In genomic region chr14:77212933-77213656, GRCh38 we compare ENCODE assay signal across 8 cellular contexts. TPM values are rescaled to one million over a fixed set of nuclear protein-coding genes. Genes with fewer than 3 reads are reported as not detected.
A peak's percentile ranks its signal among the peaks of the same experiment; 100 is the strongest.
DNase-seq lines count a peak whose midpoint lies in the region; ATAC-seq and TF ChIP-seq lines count a peak whose summit lies in the region.

No MANE protein-coding gene starts in this region.

- intact Hi-C loops in breast epithelium (cut with DNase I; ENCODE audit: low total_unique reads) (no loop called here), lower leg skin (cut with DNase I; ENCODE audit: low total_unique reads) (loop anchor here (10.0 kb wide), 1 partner anchor 58 kb away; no protein-coding TSS in a partner anchor)

- H3K4me3 ChIP-seq in BE2C (ENCODE audit: low read depth, low read length), result no peak overlapping the region
- H3K4me3 ChIP-seq in OCI-LY1 (ENCODE audit: low read depth, low read length, poor library complexity, severe bottlenecking), result no peak overlapping the region
- no peak overlapping the region for H3K4me3 ChIP-seq in breast epithelium
- no peak overlapping the region for H3K4me3 ChIP-seq in lower leg skin (ENCODE audit: low read depth, poor library complexity, severe bottlenecking)

- H3K27ac ChIP-seq in OCI-LY1 (ENCODE audit: low read depth, low read length, poor library complexity, severe bottlenecking), result no peak overlapping the region
- no peak overlapping the region for H3K27ac ChIP-seq in breast epithelium

- H3K9ac ChIP-seq in OCI-LY1 (ENCODE audit: low read length), result no peak overlapping the region

- H2AFZ ChIP-seq in OCI-LY1 (ENCODE audit: low read length), result no peak overlapping the region

- TF ChIP-seq CTCF in BE2C (IDR thresholded peaks at IDR 0.05; ENCODE audit: low read depth, low read length), result peak; percentile 77
- peak; percentile 77 for TF ChIP-seq CTCF in OCI-LY1 (IDR thresholded peaks at IDR 0.05; ENCODE audit: low read length)
- TF ChIP-seq CTCF in breast epithelium (IDR thresholded peaks at IDR 0.05), result peak in 2 of 3 donors; percentile 50 to 54
- TF ChIP-seq CTCF in lower leg skin (IDR thresholded peaks at IDR 0.05), result no peak

- no peaks in the 10 kb centered on the region for H4K20me1 ChIP-seq in OCI-LY1 (ENCODE audit: insufficient read depth, low read length)

- H3K4me2 ChIP-seq in OCI-LY1 (ENCODE audit: low read length), result no peak overlapping the region

- peak; percentile 76 for ATAC-seq in GM18511 (IDR thresholded peaks at IDR 0.05; ENCODE audit: unreplicated experiment)

- H3K79me2 ChIP-seq in OCI-LY1 (ENCODE audit: insufficient read depth, low read length), result no peaks in the 10 kb centered on the region

- 11 to 13% methylated on average over 17 of the region's 17 CpGs for WGBS in lower leg skin, 2 donors

- peak; percentile 65 for DNase-seq in BE2C
- peak in 41 of 76 experiments; percentile 3 to 47 (median 14) for DNase-seq in HUDEP-2 (lab: John Stamatoyannopoulos, UW; ENCODE audit: unreplicated experiment in 76 of 76)
- no peak for DNase-seq in breast epithelium (ENCODE audit: low spot score in 2 of 2)
- peak; percentile 31 for DNase-seq in midbrain (lab: John Stamatoyannopoulos, UW)
- no peak for DNase-seq in lower leg skin (ENCODE audit: low spot score in 2 of 2)
- DNase-seq in T1000 (lab: John Stamatoyannopoulos, UW), result no peak

- H3K9me3 ChIP-seq in BE2C (no peaks in the 10 kb centered on the region), OCI-LY1 (ENCODE audit: low read length) (no peaks in the 10 kb centered on the region), breast epithelium (no peaks in the 10 kb centered on the region)

- TF ChIP-seq POLR2A in breast epithelium (IDR thresholded peaks at IDR 0.05), result no peak
- no peak for TF ChIP-seq POLR2A in lower leg skin (IDR thresholded peaks at IDR 0.05)

- no peaks in the 10 kb centered on the region for H3K27me3 ChIP-seq in BE2C
- H3K27me3 ChIP-seq in OCI-LY1 (ENCODE audit: insufficient read depth, low read length), result no peaks in the 10 kb centered on the region
- H3K27me3 ChIP-seq in breast epithelium, result peaks cover 0 to 3% of the 10 kb centered on the region in 2 donors

- H3K9me2 ChIP-seq in OCI-LY1 (ENCODE audit: low read depth, low read length), result no peaks in the 10 kb centered on the region

- no peaks in the 10 kb centered on the region for H3K36me3 ChIP-seq in BE2C
- no peaks in the 10 kb centered on the region for H3K36me3 ChIP-seq in OCI-LY1 (ENCODE audit: insufficient read depth, low read length)
- H3K36me3 ChIP-seq in breast epithelium, result no peaks in the 10 kb centered on the region

- no peaks in the 10 kb centered on the region for H3K4me1 ChIP-seq in BE2C
- no peaks in the 10 kb centered on the region for H3K4me1 ChIP-seq in OCI-LY1 (ENCODE audit: insufficient read depth, low read length, severe bottlenecking)
- H3K4me1 ChIP-seq in breast epithelium, result no peaks in the 10 kb centered on the region

- no peaks in the 10 kb centered on the region for H3F3A ChIP-seq in OCI-LY1 (ENCODE audit: insufficient read depth, low read length)

RNA-seq across cellular contexts. Expression of gene TMEM63C, which starts 31.5 kb away (rescaled TPM):
- polyA plus RNA-seq in BE2C (2012; ENCODE audit: insufficient read depth, insufficient read length, low read depth), result 7.2 TPM
- total RNA-seq in breast epithelium, result 1 to 10 TPM in 2 of 3 donors, under 1 TPM in 1; 0.16 to 8.0 (median 3.9) TPM
- total RNA-seq in lower leg skin, result 10 to 100 TPM; 11.4 to 37.6 (median 18.9) TPM

RNA-seq across cellular contexts. Expression of gene NGB, which starts 57.9 kb away (rescaled TPM):
- not detected for polyA plus RNA-seq in BE2C (2012; ENCODE audit: insufficient read depth, insufficient read length, low read depth)
- not detected for total RNA-seq in breast epithelium
- not detected for total RNA-seq in lower leg skin

Comparison
In these comparisons a context has a peak if more than half of its experiments do, and no peak if none do; other contexts are left out.
1. DNase-seq: peak in BE2C (single experiment), HUDEP-2 (41 of 76) and midbrain (single experiment); none in breast epithelium (0 of 2), lower leg skin (0 of 2) and T1000 (single experiment).
2. CTCF ChIP-seq: peak in BE2C (single experiment), OCI-LY1 (single experiment) and breast epithelium (2 of 3); none in lower leg skin (0 of 3).